18 cellular contexts compared by ENCODE assay signal in the genomic region with DNA sequence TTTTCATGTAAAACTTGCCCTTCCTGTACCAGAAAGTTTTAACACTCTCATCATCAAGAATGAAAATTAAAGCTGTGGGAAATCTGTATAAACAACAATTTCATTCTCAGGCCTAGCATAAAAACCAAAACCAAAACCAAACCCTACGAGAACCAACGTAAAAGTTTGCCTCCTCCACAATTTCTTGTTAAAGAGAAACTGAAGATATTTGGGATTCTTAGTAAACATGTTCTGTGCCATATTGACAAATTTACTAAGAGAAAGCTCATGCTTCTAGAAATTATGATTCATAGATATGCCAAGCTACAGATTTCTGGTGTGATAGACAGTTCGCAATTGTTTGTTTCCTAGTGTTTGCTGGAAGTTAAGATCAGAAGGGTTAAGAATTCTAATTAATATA.
"Had no signal": no experiment of that assay in that cellular context is flagged by ENCODE, and none has a peak within 500 bp of the region (broad histone marks: within the 10 kb centered on the region; RNA-seq: fewer than 3 reads in every experiment).

No MANE protein-coding gene starts in this region.

- H3K36me3 ChIP-seq: brain microvascular endothelial cell, esophagus squamous epithelium, heart left ventricle, tibial nerve, vagina had no signal

- FAIRE-seq: endothelial cell of umbilical vein had no signal

- H3K4me3 ChIP-seq: esophagus squamous epithelium, heart left ventricle, lung, skin epidermis, tibial nerve, vagina had no signal

- DNase-seq: activated CD4-positive, CD25-positive, alpha-beta regulatory T cell treated with anti-CD3 and anti-CD28 coated beads, Interleukin-2, amount 50 U/mL, for 72 hours; activated naive CD4-positive, alpha-beta T cell; activated naive CD8-positive, alpha-beta T cell treated with anti-CD3 and anti-CD28 coated beads, Interleukin-2, amount 10 ng/mL, durations not matched to agents 7 days and 5 days; brain microvascular endothelial cell; effector CD8-positive, alpha-beta T cell; esophagus squamous epithelium; heart left ventricle; left cardiac atrium; naive B cell; retina; stimulated activated CD4-positive, alpha-beta T cell treated with anti-CD3 and anti-CD28 coated beads, Interleukin-4, amount 100 ng/mL, for 24 hours; stimulated activated naive CD4-positive, alpha-beta T cell; T-helper 9 cell had no signal

- H3K9me3 ChIP-seq: esophagus squamous epithelium, tibial nerve, vagina had no signal

- ATAC-seq: heart left ventricle, left cardiac atrium had no signal

- H3K27ac ChIP-seq: brain microvascular endothelial cell, esophagus squamous epithelium, heart left ventricle, tibial nerve, vagina had no signal

- H3K4me1 ChIP-seq: esophagus squamous epithelium, heart left ventricle, tibial nerve, vagina had no signal

- H3K27me3 ChIP-seq: brain microvascular endothelial cell, esophagus squamous epithelium, heart left ventricle, tibial nerve, vagina had no signal
